In genomic region chr2:59449264-59449663, GRCh38 we compare ENCODE assay signal across 1 cellular context.
TF ChIP-seq lines count a peak whose summit lies in the region.

No MANE protein-coding gene starts in this region.

TF ChIP-seq in H1, 55 proteins besides CTCF, POLR2A, EP300 and RAD21:
- TF ChIP-seq TBP (IDR thresholded peaks at IDR 0.05; ENCODE audit: low read depth, low read length), result no peak
- TF ChIP-seq TEAD4 (IDR thresholded peaks at IDR 0.05; ENCODE audit: low read depth, low read length), result peak; percentile 76; the same call in 1 of the 2 replicates
